ENCODE assay signal across 23 cellular contexts in genomic region chr7:30708983-30709382, GRCh38. TPM values are rescaled to one million over a fixed set of nuclear protein-coding genes. Genes with fewer than 3 reads are reported as not detected.
DNase-seq lines count a peak whose midpoint lies in the region; ATAC-seq and TF ChIP-seq lines count a peak whose summit lies in the region.
"Had no signal": no experiment of that assay in that cellular context is flagged by ENCODE, and none has a peak within 500 bp of the region (broad histone marks: within the 10 kb centered on the region; RNA-seq: fewer than 3 reads in every experiment).

No MANE protein-coding gene starts in this region.

- TF ChIP-seq CTCF in cardiac fibroblast (IDR thresholded peaks at IDR 0.05; ENCODE audit: low read depth, low read length), result no peak
- TF ChIP-seq CTCF in heart right ventricle (IDR thresholded peaks at IDR 0.05), result no peak
- TF ChIP-seq CTCF in GM10248 (IDR thresholded peaks at IDR 0.05; ENCODE audit: control extremely low read depth, extremely low read depth, low read depth, missing control alignments), result no peak

- H3K9me2 ChIP-seq in GM23248 (ENCODE audit: insufficient read depth), result no peaks in the 10 kb centered on the region

- H3K9me3 ChIP-seq in GM23248 (ENCODE audit: low read depth) (no peaks in the 10 kb centered on the region), heart right ventricle (peaks cover 0 to 5% (median 0%) of the 10 kb centered on the region in 11 donors)
- H3K9me3 ChIP-seq: esophagus squamous epithelium had no signal

- no peak overlapping the region for H3K4me2 ChIP-seq in GM23248 (ENCODE audit: unreplicated experiment)
- H3K4me2 ChIP-seq: KMS-11 had no signal

- H4K20me1 ChIP-seq in GM23248 (ENCODE audit: insufficient read depth), result no peaks in the 10 kb centered on the region

- peak; percentile 48 to 86 (median 71) for ATAC-seq in heart right ventricle
- no peak for ATAC-seq in HG03280 (IDR thresholded peaks at IDR 0.05; ENCODE audit: unreplicated experiment)
- ATAC-seq: natural killer cell had no signal

- 7 to 10% methylated on average over 3 of the region's 3 CpGs for WGBS in GM23248 (ENCODE audit: low coverage in 1 of 2, low lambda C conversion rate in 2 of 2, missing lambda C conversion rate in 2 of 2), 2 experiments
- 61 to 68% methylated on average over 3 of the region's 3 CpGs for WGBS in heart right ventricle, 2 donors

- POLR2A ChIA-PET in GM10248 (lab: Yijun Ruan, JAX), result no interaction called here

- H3K9ac ChIP-seq in GM23248, result no peak overlapping the region
- H3K9ac ChIP-seq: KMS-11 had no signal

- no peak overlapping the region for H2AFZ ChIP-seq in GM23248

- H3K36me3 ChIP-seq in GM23248 (ENCODE audit: low read depth) (no peaks in the 10 kb centered on the region), heart right ventricle (no peaks in the 10 kb centered on the region)
- H3K36me3 ChIP-seq: esophagus squamous epithelium had no signal

- no peaks in the 10 kb centered on the region for H3K79me2 ChIP-seq in GM23248 (ENCODE audit: insufficient read depth)

- intact Hi-C loops in heart right ventricle (cut with DNase I), result no loop called here

- H3K27me3 ChIP-seq in GM23248 (replicated peaks; ENCODE audit: insufficient read depth) (peaks cover 7% of the 10 kb centered on the region; the same call in 1 of the 2 replicates), heart right ventricle (no peaks in the 10 kb centered on the region)

- in situ Hi-C loops in GM23248 (cut with MboI), result no loop called here

- H3K4me1 ChIP-seq in GM23248 (ENCODE audit: insufficient read depth), result 0 out of 2 replicates have a peak, but pooled peaks cover 6% of the 10 kb centered on the region
- H3K4me1 ChIP-seq in heart right ventricle, result peaks cover 0 to 26% (median 13%) of the 10 kb centered on the region in 9 donors

- CTCF ChIA-PET in GM10248 (lab: Yijun Ruan, JAX), result interaction anchor here (1.1 kb wide), 3 partner anchors 21 to 31 kb away, joined by 3 read pairs; no protein-coding TSS in a partner anchor

- H3K27ac ChIP-seq in GM23248 (no peak overlapping the region), heart right ventricle (peak overlapping the region in 6 of 10 donors; percentile 17 to 76 (median 58))
- H3K27ac ChIP-seq: KMS-11 had no signal

- no peak overlapping the region for H3K4me3 ChIP-seq in GM23248
- H3K4me3 ChIP-seq in cardiac fibroblast (replicated peaks in 1 of 2; ENCODE audit: low read depth in 2 of 2, low read length in 2 of 2), result no peak overlapping the region
- no peak overlapping the region for H3K4me3 ChIP-seq in heart right ventricle
- no peak overlapping the region for H3K4me3 ChIP-seq in skeletal muscle cell (ENCODE audit: low read depth, low read length)
- H3K4me3 ChIP-seq: esophagus squamous epithelium had no signal

- H3F3A ChIP-seq in GM23248 (ENCODE audit: insufficient read depth), result no peaks in the 10 kb centered on the region

- DNase-seq in GM23248 (peak; percentile 75), cardiac fibroblast (ENCODE audit: low read depth in 2 of 2) (peak; percentile 55 to 81), heart right ventricle (peak; percentile 60), skeletal muscle cell (ENCODE audit: low read depth) (peak; percentile 14), GM10248 (ENCODE audit: extremely low spot score) (no peak), NCI-H2196 treated with DMSO at 0.1 percent for 48 hours (lab: John Stamatoyannopoulos, UW; ENCODE audit: unreplicated experiment) (no peak), NCI-H2171 (lab: John Stamatoyannopoulos, UW) (no peak)
- DNase-seq: activated CD4-positive, alpha-beta T cell treated with anti-CD3 and anti-CD28 coated beads for 4 hours; activated effector memory CD4-positive, alpha-beta T cell treated with Interleukin-2 at 50 U/mL for 16 hours; CD4-positive, alpha-beta T cell; central memory CD4-positive, alpha-beta T cell; DMS53; esophagus squamous epithelium; natural killer cell; NCI-H1092 treated with DMSO at 0.1 percent for 48 hours; NCI-H2107; NCI-H526; stimulated activated CD4-positive, alpha-beta T cell treated with anti-CD3 and anti-CD28 coated beads, Interleukin-12 subunit alpha, Interleukin-12 subunit beta, amount 100 ng/mL, for 4 hours; stimulated activated CD8-positive, alpha-beta memory T cell treated with anti-CD3 and anti-CD28 coated beads, Interleukin-4, amount 100 ng/mL, for 48 hours; SW 1271 had no signal

RNA-seq across cellular contexts. Expression of gene CRHR2, which starts 26.7 kb away (rescaled TPM):
- not detected in 2 replicates for total RNA-seq in GM23248 (2014; rRNA removed; shearing (Covaris generic))
- 0.05 TPM in 1 of 2 replicates, not detected in the other for polyA plus RNA-seq in GM23248 (2016; fragmentation: Nextera tagmentation; extraction: Ambion mirVana)
- total RNA-seq in heart right ventricle, result 1 to 10 TPM in 1 of 10 donors, under 1 TPM in 8, not detected in 1; 0.07 to 1.0 (median 0.28) TPM
- 1 to 10 TPM in 1 of 2 donors, under 1 TPM in 1; 0.10 to 1.2 TPM for polyA plus RNA-seq in heart right ventricle
- total RNA-seq: CD4-positive, alpha-beta T cell; natural killer cell had no signal
- polyA plus RNA-seq: keratinocyte had no signal

RNA-seq across cellular contexts. Expression of gene INMT, which starts 43.0 kb away (rescaled TPM):
- total RNA-seq in GM23248 (2014; rRNA removed; shearing (Covaris generic)), result 0.13 TPM in 1 of 2 replicates, not detected in the other
- polyA plus RNA-seq in GM23248 (2016; fragmentation: Nextera tagmentation; extraction: Ambion mirVana), result 0.09 TPM in 2 replicates
- 10 to 100 TPM; 12.3 to 57.3 (median 26.9) TPM for total RNA-seq in heart right ventricle
- 10 to 100 TPM; 14.2 to 56.3 TPM for polyA plus RNA-seq in heart right ventricle
- polyA plus RNA-seq: keratinocyte had no signal

Comparison
In these comparisons a context has a peak if more than half of its experiments do, and no peak if none do; other contexts are left out.
1. DNase-seq: peak in GM23248 (single experiment), cardiac fibroblast (2 of 2), heart right ventricle (2 of 2) and skeletal muscle cell (single experiment); none in GM10248 (single experiment), NCI-H2196 treated with DMSO at 0.1 percent for 48 hours (single experiment) and NCI-H2171 (single experiment).
2. RNA of gene INMT, which starts 43.0 kb away (total RNA-seq): 12.3 to 57.3 TPM in heart right ventricle; 0.13 TPM in GM23248; every median in the first group is over 10 times any median in the second.